1 cellular context compared by ENCODE assay signal in the genomic region with DNA sequence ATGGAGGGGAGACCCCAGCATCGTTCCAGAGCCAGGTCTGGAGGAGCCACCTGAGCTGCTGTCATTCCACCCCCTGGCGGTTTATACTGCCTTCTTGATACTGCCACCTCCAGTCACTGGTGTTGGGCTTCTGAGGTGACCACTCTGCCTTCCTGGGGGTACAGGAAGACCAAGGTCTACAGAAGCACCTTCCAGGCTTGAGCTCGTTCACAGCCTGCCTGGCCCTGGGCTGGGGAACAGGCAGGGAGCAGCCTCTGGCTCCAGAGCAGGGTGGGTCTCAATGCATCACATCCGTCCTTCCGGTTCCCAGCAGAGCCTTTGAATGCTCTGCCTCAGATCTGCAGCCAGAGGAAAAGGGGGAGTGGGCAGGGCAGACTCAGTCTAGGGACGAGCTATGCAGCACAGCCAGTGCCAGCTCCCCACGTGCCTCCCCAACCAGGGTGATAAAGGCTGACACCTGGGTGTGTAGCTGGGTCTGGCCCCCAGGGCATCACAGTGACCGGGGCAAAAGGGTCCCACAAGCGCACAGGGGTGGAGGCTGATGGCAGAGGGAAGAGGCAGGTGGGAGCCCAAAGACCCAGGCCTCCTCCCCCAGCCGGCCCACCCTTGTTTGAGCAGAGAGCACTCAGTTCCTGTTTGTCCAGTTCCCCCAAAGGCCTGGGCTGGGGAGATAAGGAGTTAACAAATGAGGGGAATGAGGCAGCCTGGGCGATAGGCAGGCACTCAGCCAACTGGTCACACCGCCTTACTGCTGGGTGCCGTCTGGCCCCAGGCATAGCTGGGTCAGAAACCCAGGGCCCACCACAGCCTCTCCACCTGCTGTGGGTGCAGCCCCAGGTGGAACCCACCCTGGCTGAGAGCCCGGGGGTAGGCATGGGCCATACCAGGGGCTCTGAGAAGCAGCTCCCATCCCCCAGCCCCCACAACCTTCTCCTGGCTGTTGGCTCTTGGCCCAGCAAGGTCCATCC.
TF ChIP-seq lines count a peak whose summit lies in the region.

No MANE protein-coding gene starts in this region.

TF ChIP-seq in IMR-90, 13 proteins besides CTCF, POLR2A, EP300 and RAD21 (continued from another document):
- TF ChIP-seq, protein P1, sequence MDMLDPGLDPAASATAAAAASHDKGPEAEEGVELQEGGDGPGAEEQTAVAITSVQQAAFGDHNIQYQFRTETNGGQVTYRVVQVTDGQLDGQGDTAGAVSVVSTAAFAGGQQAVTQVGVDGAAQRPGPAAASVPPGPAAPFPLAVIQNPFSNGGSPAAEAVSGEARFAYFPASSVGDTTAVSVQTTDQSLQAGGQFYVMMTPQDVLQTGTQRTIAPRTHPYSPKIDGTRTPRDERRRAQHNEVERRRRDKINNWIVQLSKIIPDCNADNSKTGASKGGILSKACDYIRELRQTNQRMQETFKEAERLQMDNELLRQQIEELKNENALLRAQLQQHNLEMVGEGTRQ (IDR thresholded peaks at IDR 0.05; ENCODE audit: low read depth, low read length): no peak
- no peak for TF ChIP-seq MAZ (IDR thresholded peaks at IDR 0.05; ENCODE audit: borderline replicate concordance, low read depth, low read length)
- TF ChIP-seq, protein P2, sequence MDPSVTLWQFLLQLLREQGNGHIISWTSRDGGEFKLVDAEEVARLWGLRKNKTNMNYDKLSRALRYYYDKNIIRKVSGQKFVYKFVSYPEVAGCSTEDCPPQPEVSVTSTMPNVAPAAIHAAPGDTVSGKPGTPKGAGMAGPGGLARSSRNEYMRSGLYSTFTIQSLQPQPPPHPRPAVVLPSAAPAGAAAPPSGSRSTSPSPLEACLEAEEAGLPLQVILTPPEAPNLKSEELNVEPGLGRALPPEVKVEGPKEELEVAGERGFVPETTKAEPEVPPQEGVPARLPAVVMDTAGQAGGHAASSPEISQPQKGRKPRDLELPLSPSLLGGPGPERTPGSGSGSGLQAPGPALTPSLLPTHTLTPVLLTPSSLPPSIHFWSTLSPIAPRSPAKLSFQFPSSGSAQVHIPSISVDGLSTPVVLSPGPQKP (IDR thresholded peaks at IDR 0.05; ENCODE audit: borderline replicate concordance, low read depth, low read length): no peak
- TF ChIP-seq BHLHE40 (IDR thresholded peaks at IDR 0.05; ENCODE audit: low read depth, low read length): no peak
- TF ChIP-seq MXI1 (IDR thresholded peaks at IDR 0.05; ENCODE audit: borderline replicate concordance, low read depth, low read length): no peak
- TF ChIP-seq CHD1 (IDR thresholded peaks at IDR 0.05; ENCODE audit: low read depth, low read length): no peak
